Comparison of ENCODE assay signal across 16 cellular contexts in the genomic region with DNA sequence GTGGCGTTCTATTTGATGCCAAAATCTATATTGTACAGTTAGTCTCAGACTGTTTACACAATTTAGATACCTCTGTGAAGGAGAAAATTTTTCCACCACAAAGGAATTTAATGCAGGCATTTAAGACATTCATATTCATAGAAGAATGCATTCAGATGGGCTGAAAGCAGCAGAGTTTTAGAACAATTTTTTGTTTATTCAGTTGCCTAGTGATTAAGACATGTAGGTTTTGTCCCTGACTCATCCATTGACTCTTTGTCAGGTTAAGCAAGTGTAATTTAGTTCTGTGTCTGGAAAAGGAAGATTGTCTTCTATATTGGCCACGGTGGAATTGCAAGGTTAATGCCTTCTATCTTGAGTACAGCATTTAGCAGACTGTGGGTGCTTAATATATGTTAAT.
DNase-seq lines count a peak whose midpoint lies in the region; ATAC-seq, FAIRE-seq and TF ChIP-seq lines count a peak whose summit lies in the region.
"Had no signal": no experiment of that assay in that cellular context is flagged by ENCODE, and none has a peak within 500 bp of the region (broad histone marks: within the 10 kb centered on the region; RNA-seq: fewer than 3 reads in every experiment).

No MANE protein-coding gene starts in this region.

- TF ChIP-seq CTCF in foreskin fibroblast (IDR thresholded peaks at IDR 0.05; ENCODE audit: low read depth, low read length): no peak

- intact Hi-C loops in Right ventricle myocardium inferior (cut with DNase I): no loop called here

- no peak overlapping the region for H3K4me3 ChIP-seq in foreskin fibroblast (ENCODE audit: low read depth in 1 of 2, low read length in 2 of 2)
- H3K4me3 ChIP-seq: SK-N-MC, testis had no signal

- FAIRE-seq in H54 (lab: Jason Lieb, UNC): peak; percentile 57
- FAIRE-seq: GM19239 had no signal

- no peak for TF ChIP-seq POLR2A in H54 (IDR thresholded peaks at IDR 0.05; ENCODE audit: low read depth, low read length)

- DNase-seq in H54 (ENCODE audit: insufficient read length, low spot score): peak; percentile 1
- DNase-seq in amniotic epithelial cell (ENCODE audit: low read depth): peak; percentile 90
- DNase-seq in foreskin fibroblast: peak; percentile 21 to 54
- peak; percentile 45 for DNase-seq in stromal cell of bone marrow (ENCODE audit: low read depth)
- DNase-seq in NCI-H1930 (lab: John Stamatoyannopoulos, UW): no peak
- no peak for DNase-seq in Right ventricle myocardium inferior (ENCODE audit: missing footprints)
- DNase-seq: anterior cingulate cortex, DMS153, endodermal cell, GOT3, KBM-7, NCI-H2029, testis had no signal

- ATAC-seq in HG02571 (IDR thresholded peaks at IDR 0.05; ENCODE audit: unreplicated experiment) (no peak), Right ventricle myocardium inferior (no peak)

Comparison
In these comparisons a context has a peak if more than half of its experiments do, and no peak if none do; other contexts are left out.
1. DNase-seq: peak in H54 (single experiment), amniotic epithelial cell (single experiment), foreskin fibroblast (2 of 2) and stromal cell of bone marrow (single experiment); none in NCI-H1930 (0 of 2) and Right ventricle myocardium inferior (single experiment).